Comparison of ENCODE assay signal across 8 cellular contexts in genomic region chr12:130041983-130042812, GRCh38.
DNase-seq lines count a peak whose midpoint lies in the region; ATAC-seq and TF ChIP-seq lines count a peak whose summit lies in the region.

No MANE protein-coding gene starts in this region.

- H3K36me3 Mint-ChIP-seq in effector memory CD8-positive, alpha-beta T cell (ENCODE audit: insufficient read depth) = no peaks in the 10 kb centered on the region
- H3K36me3 Mint-ChIP-seq in stimulated activated naive B cell treated with anti-CD40 and anti-IgM and Interleukin-4, amounts not matched to agents 10 μg/mL and 1 μg/mL and 100 μg/mL, for 72 hours = no peaks in the 10 kb centered on the region

- TF ChIP-seq EP300 in Ishikawa (IDR thresholded peaks at IDR 0.05; ENCODE audit: borderline replicate concordance) = no peak

- no peak for ATAC-seq in effector memory CD8-positive, alpha-beta T cell (replicated peaks)
- ATAC-seq in stimulated activated naive B cell treated with anti-CD40 and anti-IgM and Interleukin-4, amounts not matched to agents 10 μg/mL and 1 μg/mL and 100 μg/mL, for 72 hours (replicated peaks) = no peak

- H3K36me3 ChIP-seq in left ventricle myocardium inferior = no peaks in the 10 kb centered on the region

- H3K27ac ChIP-seq in left ventricle myocardium inferior (replicated peaks) = no peak overlapping the region

- H3K27ac Mint-ChIP-seq in effector memory CD8-positive, alpha-beta T cell = no peak overlapping the region
- no peak overlapping the region for H3K27ac Mint-ChIP-seq in stimulated activated naive B cell treated with anti-CD40 and anti-IgM and Interleukin-4, amounts not matched to agents 10 μg/mL and 1 μg/mL and 100 μg/mL, for 72 hours

- no peaks in the 10 kb centered on the region for H3K4me1 ChIP-seq in left ventricle myocardium inferior

- peaks cover 94% of the 10 kb centered on the region for H3K27me3 ChIP-seq in left ventricle myocardium inferior (ENCODE audit: low read depth)

- no peaks in the 10 kb centered on the region for H3K4me1 Mint-ChIP-seq in effector memory CD8-positive, alpha-beta T cell (ENCODE audit: low read depth in 2 of 2)
- peaks cover 0 to 5% of the 10 kb centered on the region in 2 donors for H3K4me1 Mint-ChIP-seq in stimulated activated naive B cell treated with anti-CD40 and anti-IgM and Interleukin-4, amounts not matched to agents 10 μg/mL and 1 μg/mL and 100 μg/mL, for 72 hours

- intact Hi-C loops in left ventricle myocardium inferior (cut with micrococcal nuclease) = no loop called here

- peaks cover 4 to 13% of the 10 kb centered on the region in 2 donors for H3K9me3 Mint-ChIP-seq in effector memory CD8-positive, alpha-beta T cell
- peaks cover 7 to 8% of the 10 kb centered on the region in 2 donors for H3K9me3 Mint-ChIP-seq in stimulated activated naive B cell treated with anti-CD40 and anti-IgM and Interleukin-4, amounts not matched to agents 10 μg/mL and 1 μg/mL and 100 μg/mL, for 72 hours

- no peak overlapping the region for H3K4me3 Mint-ChIP-seq in effector memory CD8-positive, alpha-beta T cell
- H3K4me3 Mint-ChIP-seq in stimulated activated naive B cell treated with anti-CD40 and anti-IgM and Interleukin-4, amounts not matched to agents 10 μg/mL and 1 μg/mL and 100 μg/mL, for 72 hours = no peak overlapping the region

- peak; percentile 81 for TF ChIP-seq CTCF in left ventricle myocardium inferior (IDR thresholded peaks at IDR 0.05; ENCODE audit: borderline replicate concordance)

- no peaks in the 10 kb centered on the region for H3K9me3 ChIP-seq in left ventricle myocardium inferior (replicated peaks)

- H3K27me3 Mint-ChIP-seq in effector memory CD8-positive, alpha-beta T cell = peaks cover 44 to 60% of the 10 kb centered on the region in 2 donors
- H3K27me3 Mint-ChIP-seq in stimulated activated naive B cell treated with anti-CD40 and anti-IgM and Interleukin-4, amounts not matched to agents 10 μg/mL and 1 μg/mL and 100 μg/mL, for 72 hours = peaks cover 41 to 56% of the 10 kb centered on the region in 2 donors

- peak; percentile 67 for DNase-seq in Ammon's horn (ENCODE audit: low spot score)
- DNase-seq in activated T-cell treated with anti-CD3 and anti-CD28 coated beads for 1 hour (ENCODE audit: low read depth) = peak; percentile 6
- DNase-seq in left ventricle myocardium inferior = no peak
- DNase-seq in stimulated activated CD4-positive, alpha-beta T cell treated with anti-CD3 and anti-CD28 coated beads, Interleukin-12 subunit alpha, Interleukin-12 subunit beta, amount 100 ng/mL, for 24 hours (ENCODE audit: low read depth in 2 of 2) = peak; percentile 17 to 50
- DNase-seq in effector memory CD8-positive, alpha-beta T cell = no peak
- DNase-seq in OCI-M2 (lab: John Stamatoyannopoulos, UW; ENCODE audit: unreplicated experiment) = no peak
- no peak for DNase-seq in stimulated activated naive B cell treated with anti-CD40 and anti-IgM and Interleukin-4, amounts not matched to agents 10 μg/mL and 1 μg/mL and 100 μg/mL, for 72 hours

- TF ChIP-seq RAD21 in Ishikawa (IDR thresholded peaks at IDR 0.05; ENCODE audit: low read depth) = peak; percentile 24; the same call in 1 of the 2 replicates

- H3K4me3 ChIP-seq in left ventricle myocardium inferior = no peak overlapping the region

TF ChIP-seq in Ishikawa, 13 proteins besides CTCF, POLR2A, EP300 and RAD21:
- TF ChIP-seq NFIC (IDR thresholded peaks at IDR 0.05) (no peak), CREB1 (IDR thresholded peaks at IDR 0.05; ENCODE audit: low read depth) (no peak)
TF ChIP-seq in Ishikawa: peak in this region for 0.

Comparison
In these comparisons a context has a peak if more than half of its experiments do, and no peak if none do; other contexts are left out.
1. DNase-seq: peak in Ammon's horn (single experiment), activated T-cell treated with anti-CD3 and anti-CD28 coated beads for 1 hour (single experiment) and stimulated activated CD4-positive, alpha-beta T cell treated with anti-CD3 and anti-CD28 coated beads, Interleukin-12 subunit alpha, Interleukin-12 subunit beta, amount 100 ng/mL, for 24 hours (2 of 2); none in left ventricle myocardium inferior (single experiment), effector memory CD8-positive, alpha-beta T cell (0 of 3), OCI-M2 (single experiment) and stimulated activated naive B cell treated with anti-CD40 and anti-IgM and Interleukin-4, amounts not matched to agents 10 μg/mL and 1 μg/mL and 100 μg/mL, for 72 hours (single experiment).